ENCODE assay signal across 10 cellular contexts in the genomic region with DNA sequence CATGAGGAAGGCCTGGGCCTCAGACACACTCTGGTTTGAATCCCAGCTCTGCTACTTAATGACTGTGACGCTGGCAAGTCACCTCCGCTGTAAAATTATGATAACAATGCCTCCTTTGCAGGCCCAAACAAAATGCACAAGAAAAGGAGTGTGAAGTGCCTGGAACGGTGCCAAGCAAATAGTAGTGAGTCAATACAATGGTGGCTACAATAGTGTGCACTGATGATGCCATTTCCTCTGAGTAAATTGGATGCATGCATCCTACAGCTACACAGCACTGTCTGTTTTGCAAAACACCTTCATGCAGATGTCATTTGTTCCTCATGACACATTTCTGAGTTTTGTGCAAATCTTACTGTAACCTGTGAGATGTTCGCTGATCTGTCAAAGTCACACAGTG.
DNase-seq lines count a peak whose midpoint lies in the region; ATAC-seq and TF ChIP-seq lines count a peak whose summit lies in the region.
"Had no signal": no experiment of that assay in that cellular context is flagged by ENCODE, and none has a peak within 500 bp of the region (broad histone marks: within the 10 kb centered on the region; RNA-seq: fewer than 3 reads in every experiment).

No MANE protein-coding gene starts in this region.

- peaks cover 17 to 28% of the 10 kb centered on the region in 2 donors for H3K4me1 ChIP-seq in naive thymus-derived CD4-positive, alpha-beta T cell (ENCODE audit: control insufficient read depth in 2 of 2, insufficient read depth in 2 of 2, low read length in 2 of 2)
- peaks cover 5 to 34% (median 15%) of the 10 kb centered on the region in 4 donors for H3K4me1 ChIP-seq in stomach

- no peaks in the 10 kb centered on the region for H3K36me3 ChIP-seq in naive thymus-derived CD4-positive, alpha-beta T cell (ENCODE audit: control insufficient read depth in 2 of 3, insufficient read depth in 3 of 3, low read length in 3 of 3)
- no peaks in the 10 kb centered on the region for H3K36me3 ChIP-seq in stomach

- TF ChIP-seq CTCF in stomach (IDR thresholded peaks at IDR 0.05) (no peak), GM10266 (IDR thresholded peaks at IDR 0.05; ENCODE audit: control insufficient read depth, insufficient read depth, low read depth, missing control alignments) (no peak)

- H3K9me3 ChIP-seq in naive thymus-derived CD4-positive, alpha-beta T cell (ENCODE audit: control insufficient read depth in 2 of 3, low read length in 3 of 3), result no peaks in the 10 kb centered on the region
- H3K9me3 ChIP-seq in stomach, result no peaks in the 10 kb centered on the region

- intact Hi-C loops in naive thymus-derived CD4-positive, alpha-beta T cell (cut with micrococcal nuclease), result no loop called here
- intact Hi-C loops in cardiac septum (cut with DNase I), result loop anchor here (5.0 kb wide), 1 partner anchor 36 kb away; no protein-coding TSS in a partner anchor
- intact Hi-C loops in stomach (cut with DNase I; ENCODE audit: low total_unique reads), result no loop called here

- peak; percentile 24 for ATAC-seq in naive thymus-derived CD4-positive, alpha-beta T cell

- peak overlapping the region in 6 of 9 donors; percentile 0 to 86 (median 25) for H3K27ac Mint-ChIP-seq in naive thymus-derived CD4-positive, alpha-beta T cell

- H3K4me1 Mint-ChIP-seq in naive thymus-derived CD4-positive, alpha-beta T cell, result peaks cover 29 to 58% (median 48%) of the 10 kb centered on the region in 7 donors

- H3K4me3 Mint-ChIP-seq in naive thymus-derived CD4-positive, alpha-beta T cell, result peak overlapping the region in 5 of 10 donors; percentile 0 to 70 (median 8)

- 38 to 60% (median 57%) methylated on average over 4 of the region's 4 CpGs for WGBS in stomach, 5 donors

- POLR2A ChIA-PET in naive thymus-derived CD4-positive, alpha-beta T cell (lab: Charles Lee), result no interaction called here

- H3K4me3 ChIP-seq in naive thymus-derived CD4-positive, alpha-beta T cell (ENCODE audit: low read length), result no peak overlapping the region
- H3K4me3 ChIP-seq in stomach, result no peak overlapping the region
- H3K4me3 ChIP-seq: SK-N-MC had no signal

- H3K27ac ChIP-seq in naive thymus-derived CD4-positive, alpha-beta T cell (ENCODE audit: low read depth, low read length), result no peak overlapping the region
- H3K27ac ChIP-seq in stomach, result no peak overlapping the region
- H3K27ac ChIP-seq: SK-N-MC had no signal

- H3K27me3 Mint-ChIP-seq in naive thymus-derived CD4-positive, alpha-beta T cell, result peaks cover 0 to 4% (median 0%) of the 10 kb centered on the region in 5 donors

- CTCF ChIA-PET in naive thymus-derived CD4-positive, alpha-beta T cell (lab: Charles Lee), result no interaction called here

- TF ChIP-seq EP300 in stomach (IDR thresholded peaks at IDR 0.05), result no peak

- DNase-seq in Daoy (ENCODE audit: low read depth) (peak; percentile 81), NCI-H1436 (lab: John Stamatoyannopoulos, UW) (peak; percentile 79), cardiac septum (ENCODE audit: low spot score) (no peak), UCSD-AML1 (lab: John Stamatoyannopoulos, UW; ENCODE audit: unreplicated experiment) (no peak), stomach (no peak), GM10266 (ENCODE audit: extremely low spot score) (no peak)
- DNase-seq in activated CD8-positive, alpha-beta memory T cell treated with anti-CD3 and anti-CD28 coated beads, Interleukin-2, amount 50 U/mL, for 48 hours, result peak; percentile 66
- peak in 1 of 9 donors; percentile 4 for DNase-seq in naive thymus-derived CD4-positive, alpha-beta T cell
- DNase-seq: trophoblast cell had no signal

- H3K36me3 Mint-ChIP-seq in naive thymus-derived CD4-positive, alpha-beta T cell, result peaks cover 0 to 4% (median 2%) of the 10 kb centered on the region in 5 donors

- no peaks in the 10 kb centered on the region for H3K27me3 ChIP-seq in naive thymus-derived CD4-positive, alpha-beta T cell (ENCODE audit: control insufficient read depth in 2 of 2, insufficient read depth in 2 of 2, low read length in 2 of 2)
- no peaks in the 10 kb centered on the region for H3K27me3 ChIP-seq in stomach

- no peaks in the 10 kb centered on the region for H3K9me3 Mint-ChIP-seq in naive thymus-derived CD4-positive, alpha-beta T cell

- TF ChIP-seq POLR2A in stomach (IDR thresholded peaks at IDR 0.05), result no peak

Comparison
In these comparisons a context has a peak if more than half of its experiments do, and no peak if none do; other contexts are left out.
1. DNase-seq: peak in Daoy (single experiment), NCI-H1436 (single experiment) and activated CD8-positive, alpha-beta memory T cell treated with anti-CD3 and anti-CD28 coated beads, Interleukin-2, amount 50 U/mL, for 48 hours (single experiment); none in cardiac septum (single experiment), UCSD-AML1 (single experiment), stomach (single experiment) and GM10266 (single experiment).